Comparison of ENCODE assay signal across 33 cellular contexts in the genomic region with DNA sequence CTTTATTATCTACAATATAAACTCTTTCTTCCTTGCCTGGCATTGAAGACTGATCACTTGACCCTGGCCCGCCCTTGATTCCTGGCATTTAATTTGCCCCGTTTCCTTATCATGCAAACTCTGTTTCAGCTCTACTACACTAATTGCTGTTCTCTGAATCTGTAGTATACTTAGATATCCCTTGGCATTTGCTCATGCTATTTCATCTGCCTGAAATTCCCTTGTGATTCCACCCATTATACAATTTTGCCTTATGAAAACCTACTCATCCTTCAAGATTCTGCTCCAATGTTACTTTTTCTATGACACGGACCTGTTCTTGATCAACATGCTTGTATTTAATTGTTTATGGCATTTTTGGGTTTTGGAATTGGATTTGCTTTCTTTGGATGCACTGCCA.
"Had no signal": no experiment of that assay in that cellular context is flagged by ENCODE, and none has a peak within 500 bp of the region (broad histone marks: within the 10 kb centered on the region; RNA-seq: fewer than 3 reads in every experiment).

No MANE protein-coding gene starts in this region.

- DNase-seq: activated CD4-positive, alpha-beta T cell treated with anti-CD3 and anti-CD28 coated beads for 36 hours; activated CD4-positive, alpha-beta T cell treated with anti-CD3 and anti-CD28 coated beads, Interleukin-2, amount 10 ng/mL, durations not matched to agents 7 days and 5 days; activated CD4-positive, alpha-beta T cell treated with anti-CD3 and anti-CD28 coated beads, Interleukin-2, amount 50 U/mL, for 48 hours; activated CD8-positive, alpha-beta T cell treated with anti-CD3 and anti-CD28 coated beads, Interleukin-2, amount 10 ng/mL, durations not matched to agents 7 days and 5 days; activated gamma-delta T cell; activated naive CD4-positive, alpha-beta T cell treated with anti-CD3 and anti-CD28 coated beads for 36 hours; activated T-cell treated with anti-CD3 and anti-CD28 coated beads, Interleukin-2, amount 50 U/mL, for 24 hours; anterior cingulate cortex; brain microvascular endothelial cell; Kasumi-1; KBM-7; MM.1S; MV-4-11; NCI-H1092; NCI-H1436 treated with DMSO at 0.1 percent for 48 hours; NCI-H1694 treated with DMSO at 0.1 percent for 48 hours; NCI-H2029; NCI-H345; NCI-H524 treated with DMSO at 0.1 percent for 48 hours; NK-92 treated with Interleukin-12 subunit alpha and Interleukin-12 subunit beta, amount 100 ng/mL, for 24 hours; PC-3; Peyer's patch; RPMI8226; SHP77 treated with DMSO at 0.1 percent for 48 hours had no signal

- H3K4me1 ChIP-seq: Peyer's patch had no signal

- H3K27me3 ChIP-seq: brain microvascular endothelial cell, cardiac muscle cell, Peyer's patch, SJSA1 had no signal

- H3K4me3 ChIP-seq: cardiac muscle cell, Peyer's patch, SJSA1 had no signal

- H3K9me3 ChIP-seq: Peyer's patch, SJSA1 had no signal

- H3K36me3 Mint-ChIP-seq: activated naive CD4-positive, alpha-beta T cell treated with anti-CD3 and anti-CD28 coated beads, Interleukin-2, amount 50 U/mL, for 72 hours had no signal

- H3K27me3 Mint-ChIP-seq: activated CD4-positive, alpha-beta T cell treated with anti-CD3 and anti-CD28 coated beads for 36 hours; activated CD4-positive, alpha-beta T cell treated with anti-CD3 and anti-CD28 coated beads, Interleukin-2, amount 10 ng/mL, durations not matched to agents 7 days and 5 days; central memory CD8-positive, alpha-beta T cell had no signal

- H3K4me1 Mint-ChIP-seq: activated CD4-positive, alpha-beta T cell treated with anti-CD3 and anti-CD28 coated beads for 36 hours; activated CD4-positive, alpha-beta T cell treated with anti-CD3 and anti-CD28 coated beads, Interleukin-2, amount 10 ng/mL, durations not matched to agents 7 days and 5 days; central memory CD8-positive, alpha-beta T cell had no signal

- H3K27ac Mint-ChIP-seq: activated CD4-positive, alpha-beta T cell treated with anti-CD3 and anti-CD28 coated beads for 36 hours; activated CD4-positive, alpha-beta T cell treated with anti-CD3 and anti-CD28 coated beads, Interleukin-2, amount 10 ng/mL, durations not matched to agents 7 days and 5 days; activated CD8-positive, alpha-beta T cell treated with anti-CD3 and anti-CD28 coated beads, Interleukin-2, amount 10 ng/mL, durations not matched to agents 7 days and 5 days; activated naive CD4-positive, alpha-beta T cell treated with anti-CD3 and anti-CD28 coated beads for 36 hours; activated naive CD4-positive, alpha-beta T cell treated with anti-CD3 and anti-CD28 coated beads, Interleukin-2, amount 50 U/mL, for 72 hours; activated T-cell treated with anti-CD3 and anti-CD28 coated beads, Interleukin-2, amount 50 U/mL, for 24 hours; activated T-helper 2 cell treated with anti-CD3 and anti-CD28 coated beads, Interferon-gamma antibody, Interleukin-2, Interleukin-4, amounts not matched to agents 10 μg/mL and 5 μg/mL and 100 μg/mL, durations not matched to agents 14 hours and 24 hours and 36 hours; T-helper 1 cell treated with Interleukin-12 subunit alpha and Interleukin-12 subunit beta and Interleukin-4 antibody, amounts not matched to agents 30 μg/mL and 1 μg/mL, for 36 hours; T-helper 2 cell treated with Interferon-gamma antibody and Interleukin-4, amounts not matched to agents 5 μg/mL and 100 μg/mL, for 36 hours; WTC11 had no signal

- H3K4me3 Mint-ChIP-seq: activated CD4-positive, alpha-beta T cell treated with anti-CD3 and anti-CD28 coated beads for 36 hours; activated CD4-positive, alpha-beta T cell treated with anti-CD3 and anti-CD28 coated beads, Interleukin-2, amount 10 ng/mL, durations not matched to agents 7 days and 5 days; activated CD8-positive, alpha-beta T cell treated with anti-CD3 and anti-CD28 coated beads, Interleukin-2, amount 10 ng/mL, durations not matched to agents 7 days and 5 days; activated naive CD4-positive, alpha-beta T cell treated with anti-CD3 and anti-CD28 coated beads for 36 hours; activated T-cell treated with anti-CD3 and anti-CD28 coated beads, Interleukin-2, amount 50 U/mL, for 24 hours; central memory CD8-positive, alpha-beta T cell; T-helper 1 cell treated with Interleukin-12 subunit alpha and Interleukin-12 subunit beta and Interleukin-4 antibody, amounts not matched to agents 30 μg/mL and 1 μg/mL, for 36 hours; T-helper 2 cell treated with Interferon-gamma antibody and Interleukin-4, amounts not matched to agents 5 μg/mL and 100 μg/mL, for 36 hours; WTC11 had no signal

- ATAC-seq: activated CD4-positive, alpha-beta T cell treated with anti-CD3 and anti-CD28 coated beads for 36 hours; activated CD4-positive, CD25-positive, alpha-beta regulatory T cell treated with anti-CD3 and anti-CD28 coated beads, Interleukin-2, amount 50 U/mL, for 24 hours; activated CD8-positive, alpha-beta T cell treated with anti-CD3 and anti-CD28 coated beads, Interleukin-2, amount 10 ng/mL, durations not matched to agents 7 days and 5 days; activated naive CD4-positive, alpha-beta T cell treated with anti-CD3 and anti-CD28 coated beads, Interleukin-2, amount 50 U/mL, for 72 hours; PC-3; WTC11 had no signal

- H3K27ac ChIP-seq: brain microvascular endothelial cell, cardiac muscle cell, Peyer's patch, SJSA1 had no signal

- H3K36me3 ChIP-seq: brain microvascular endothelial cell, cardiac muscle cell, Peyer's patch, SJSA1 had no signal
